31 cellular contexts compared by ENCODE assay signal in the genomic region with DNA sequence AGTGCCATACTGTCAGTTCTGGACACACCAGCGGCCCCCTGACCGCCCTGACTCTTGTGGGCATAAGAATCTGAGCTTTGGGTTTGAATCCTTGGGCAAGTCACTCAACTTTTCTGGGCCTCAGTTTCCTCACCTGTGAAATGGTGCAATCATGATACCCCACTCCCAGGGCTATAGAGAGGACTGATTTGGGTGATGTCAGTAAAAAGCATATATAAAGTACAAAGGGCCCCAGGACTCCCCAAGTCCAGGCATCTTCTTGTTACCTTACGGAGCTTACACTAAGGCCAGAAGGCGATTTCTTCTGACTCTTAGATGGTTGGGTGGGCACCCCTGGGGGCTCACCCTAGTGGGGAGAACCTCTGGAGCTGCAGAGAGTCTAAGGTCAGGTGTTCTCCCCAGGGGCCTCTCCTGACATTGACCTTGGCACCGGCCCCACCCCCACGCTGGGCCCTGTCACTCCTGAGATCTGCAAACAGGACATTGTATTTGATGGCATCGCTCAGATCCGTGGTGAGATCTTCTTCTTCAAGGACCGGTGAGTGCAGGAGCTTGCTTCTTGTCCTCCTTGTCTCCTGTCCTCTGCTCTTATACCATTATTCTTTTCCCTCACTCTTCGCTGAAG. TPM values are rescaled to one million over a fixed set of nuclear protein-coding genes. Genes with fewer than 3 reads are reported as not detected.
"Had no signal": no experiment of that assay in that cellular context is flagged by ENCODE, and none has a peak within 500 bp of the region (broad histone marks: within the 10 kb centered on the region; RNA-seq: fewer than 3 reads in every experiment).

No MANE protein-coding gene starts in this region.

- H3K27ac ChIP-seq: body of pancreas, lower lobe of right lung, ovary, prostate gland, tibial artery had no signal

- H3K4me1 ChIP-seq: body of pancreas, prostate gland had no signal

- H3K4me1 Mint-ChIP-seq: activated B cell treated with CpG ODN at 0.5 μM for 24 hours; immature natural killer cell; stimulated activated naive B cell treated with anti-CD40 and anti-IgM and Interleukin-4, amounts not matched to agents 10 μg/mL and 1 μg/mL and 100 μg/mL, for 72 hours had no signal

- H3K9me3 ChIP-seq: body of pancreas, lower lobe of right lung, mucosa of descending colon, ovary, prostate gland, stomach, suprapubic skin, tibial artery had no signal

- H3K27me3 ChIP-seq: body of pancreas, ovary, stomach, suprapubic skin, tibial artery had no signal

- H3K27ac Mint-ChIP-seq: activated B cell treated with CpG ODN at 0.5 μM for 24 hours; activated CD8-positive, alpha-beta T cell treated with anti-CD3 and anti-CD28 coated beads for 36 hours; activated naive CD8-positive, alpha-beta T cell; immature natural killer cell; nephron; stimulated activated naive B cell treated with anti-CD40 and anti-IgM and Interleukin-4, amounts not matched to agents 10 μg/mL and 1 μg/mL and 100 μg/mL, for 72 hours; T-helper 2 cell treated with Interferon-gamma antibody and Interleukin-4, amounts not matched to agents 5 μg/mL and 100 μg/mL, for 36 hours had no signal

- H3K36me3 Mint-ChIP-seq: activated naive CD8-positive, alpha-beta T cell; immature natural killer cell; stimulated activated naive B cell treated with anti-CD40 and anti-IgM and Interleukin-4, amounts not matched to agents 10 μg/mL and 1 μg/mL and 100 μg/mL, for 72 hours had no signal

- H3K4me3 Mint-ChIP-seq: activated B cell treated with CpG ODN at 0.5 μM for 24 hours; activated CD8-positive, alpha-beta T cell treated with anti-CD3 and anti-CD28 coated beads for 36 hours; activated naive CD8-positive, alpha-beta T cell; immature natural killer cell; nephron; stimulated activated naive B cell treated with anti-CD40 and anti-IgM and Interleukin-4, amounts not matched to agents 10 μg/mL and 1 μg/mL and 100 μg/mL, for 72 hours; T-helper 2 cell treated with Interferon-gamma antibody and Interleukin-4, amounts not matched to agents 5 μg/mL and 100 μg/mL, for 36 hours had no signal

- H3K9me3 Mint-ChIP-seq: activated B cell treated with CpG ODN at 0.5 μM for 24 hours; activated CD8-positive, alpha-beta T cell treated with anti-CD3 and anti-CD28 coated beads for 36 hours; immature natural killer cell; nephron; stimulated activated naive B cell treated with anti-CD40 and anti-IgM and Interleukin-4, amounts not matched to agents 10 μg/mL and 1 μg/mL and 100 μg/mL, for 72 hours; T-helper 2 cell treated with Interferon-gamma antibody and Interleukin-4, amounts not matched to agents 5 μg/mL and 100 μg/mL, for 36 hours had no signal

- DNase-seq: activated B cell treated with CpG ODN at 0.5 μM for 24 hours; activated CD4-positive, alpha-beta T cell treated with anti-CD3 and anti-CD28 coated beads, Interleukin-2, amount 50 U/mL, for 1 hour; activated CD8-positive, alpha-beta T cell treated with anti-CD3 and anti-CD28 coated beads for 36 hours; activated effector memory CD4-positive, alpha-beta T cell treated with Interleukin-2 at 50 U/mL for 16 hours; activated naive CD4-positive, alpha-beta T cell treated with Interleukin-2 at 50 U/mL for 16 hours; anterior cingulate cortex; body of pancreas; dermis blood vessel endothelial cell; effector CD8-positive, alpha-beta T cell; erythroblast; foreskin fibroblast; hippocampal formation; immature natural killer cell; lower lobe of right lung; mucosa of descending colon; retina; stimulated activated CD4-positive, alpha-beta T cell treated with anti-CD3 and anti-CD28 coated beads, Interleukin-1b, Interleukin-23, amount 100 ng/mL, for 48 hours; stimulated activated CD4-positive, alpha-beta T cell treated with anti-CD3 and anti-CD28 coated beads, Interleukin-4, amount 100 ng/mL, for 4 hours; stimulated activated naive B cell treated with anti-CD40 and anti-IgM and Interleukin-4, amounts not matched to agents 10 μg/mL and 1 μg/mL and 100 μg/mL, for 72 hours; stomach; T-helper 1 cell had no signal

- FAIRE-seq: colon, urothelium cell line had no signal

- H3K36me3 ChIP-seq: ovary, prostate gland had no signal

- ATAC-seq: activated CD8-positive, alpha-beta T cell treated with anti-CD3 and anti-CD28 coated beads for 36 hours; body of pancreas; lower lobe of right lung; mucosa of descending colon; stimulated activated naive B cell treated with anti-CD40 and anti-IgM and Interleukin-4, amounts not matched to agents 10 μg/mL and 1 μg/mL and 100 μg/mL, for 72 hours had no signal

- H3K4me2 ChIP-seq: smooth muscle cell had no signal

- H3K4me3 ChIP-seq: body of pancreas, lower lobe of right lung, mucosa of descending colon, ovary, prostate gland, smooth muscle cell, stomach, suprapubic skin, tibial artery had no signal

RNA-seq across cellular contexts. Expression of a gene that starts 13.9 kb away (rescaled TPM):
- total RNA-seq: activated B cell treated with CpG ODN at 0.5 μM for 24 hours; activated CD8-positive, alpha-beta T cell treated with anti-CD3 and anti-CD28 coated beads for 36 hours had no signal
